In genomic region chr19:38361633-38362075, GRCh38 we compare ENCODE assay signal across 8 cellular contexts. TPM values are rescaled to one million over a fixed set of nuclear protein-coding genes. Genes with fewer than 3 reads are reported as not detected.
DNase-seq lines count a peak whose midpoint lies in the region; ATAC-seq, FAIRE-seq and TF ChIP-seq lines count a peak whose summit lies in the region.

No MANE protein-coding gene starts in this region.

- TF ChIP-seq CTCF in GM23338 (conservative IDR thresholded peaks at IDR 0.05; ENCODE audit: low read depth in 2 of 2) (no peak), kidney (IDR thresholded peaks at IDR 0.05; ENCODE audit: borderline replicate concordance, extremely low read depth, insufficient read depth) (no peak)

- peaks cover 26% of the 10 kb centered on the region for H3K27me3 Mint-ChIP-seq in GM23338 (ENCODE audit: insufficient read depth, low read depth, poor library complexity)
- H3K27me3 Mint-ChIP-seq in central memory CD8-positive, alpha-beta T cell = peaks cover 35% of the 10 kb centered on the region

- peaks cover 12% of the 10 kb centered on the region for H3K4me1 ChIP-seq in GM23338 (ENCODE audit: insufficient read depth)
- H3K4me1 ChIP-seq in kidney (ENCODE audit: control insufficient read depth in 1 of 2, insufficient read depth in 1 of 2, low read depth in 1 of 2, low read length in 2 of 2) = peaks cover 0 to 3% of the 10 kb centered on the region in 2 donors

- peak overlapping the region; percentile 92 for H3K27ac Mint-ChIP-seq in GM23338
- H3K27ac Mint-ChIP-seq in central memory CD8-positive, alpha-beta T cell (ENCODE audit: low read depth) = peak overlapping the region; percentile 35

- no peaks in the 10 kb centered on the region for H3K9me3 ChIP-seq in kidney (ENCODE audit: control insufficient read depth in 1 of 2, low read length in 2 of 2)

- H3K4me2 ChIP-seq in GM23338 = peak overlapping the region; percentile 90

- H3K36me3 ChIP-seq in GM23338 (ENCODE audit: insufficient read depth) = no peaks in the 10 kb centered on the region
- H3K36me3 ChIP-seq in kidney (ENCODE audit: control insufficient read depth in 1 of 2, insufficient read depth in 2 of 2, low read length in 2 of 2) = no peaks in the 10 kb centered on the region

- 0 out of 2 replicates have a peak, but pooled peaks cover 11% of the 10 kb centered on the region for H3F3A ChIP-seq in GM23338 (replicated peaks; ENCODE audit: low read depth)

- H3K79me2 ChIP-seq in GM23338 (replicated peaks; ENCODE audit: insufficient read depth) = no peaks in the 10 kb centered on the region

- ATAC-seq in GM23338 (peak; percentile 81), HG02588 (IDR thresholded peaks at IDR 0.05; ENCODE audit: unreplicated experiment) (no peak)
- peak; percentile 63 for ATAC-seq in central memory CD8-positive, alpha-beta T cell (replicated peaks; ENCODE audit: extremely low read depth, poor library complexity, severe bottlenecking)

- peaks cover 29% of the 10 kb centered on the region for H3K27me3 ChIP-seq in GM23338 (ENCODE audit: insufficient read depth)

- no peak for FAIRE-seq in kidney (lab: Jason Lieb, UNC)

- peak overlapping the region; percentile 91 for H3K4me3 Mint-ChIP-seq in GM23338
- H3K4me3 Mint-ChIP-seq in central memory CD8-positive, alpha-beta T cell = peak overlapping the region; percentile 72

- H3K9me2 ChIP-seq in GM23338 (ENCODE audit: insufficient read depth) = no peaks in the 10 kb centered on the region

- DNase-seq in CD1c-positive myeloid dendritic cell (ENCODE audit: extremely low spot score) (peak; percentile 88), GM23338 (ENCODE audit: low spot score) (peak; percentile 99), NCI-H2171 treated with DMSO at 0.1 percent for 48 hours (lab: John Stamatoyannopoulos, UW) (peak; percentile 89), kidney (peak; percentile 91)
- peak; percentile 9 for DNase-seq in activated CD4-positive, CD25-positive, alpha-beta regulatory T cell treated with anti-CD3 and anti-CD28 coated beads, Interleukin-2, amount 50 U/mL, for 16 hours (ENCODE audit: low read depth, low spot score)
- no peak for DNase-seq in central memory CD8-positive, alpha-beta T cell (ENCODE audit: low spot score in 2 of 2)
- peak; percentile 65 for DNase-seq in stimulated activated CD4-positive, alpha-beta T cell treated with anti-CD3 and anti-CD28 coated beads, Interleukin-12 subunit alpha, Interleukin-12 subunit beta, amount 100 ng/mL, for 4 hours

- no peaks in the 10 kb centered on the region; the same call in 2 of the 3 replicates for H3K36me3 Mint-ChIP-seq in GM23338 (ENCODE audit: low read depth)
- H3K36me3 Mint-ChIP-seq in central memory CD8-positive, alpha-beta T cell (ENCODE audit: insufficient read depth) = no peaks in the 10 kb centered on the region

- intact Hi-C loops in kidney (cut with DNase I) = no loop called here

- H3K4me1 Mint-ChIP-seq in GM23338 = peaks cover 15% of the 10 kb centered on the region
- peaks cover 11% of the 10 kb centered on the region for H3K4me1 Mint-ChIP-seq in central memory CD8-positive, alpha-beta T cell

- peak overlapping the region; percentile 92 for H2AFZ ChIP-seq in GM23338

- peak overlapping the region in 1 of 2 donors; percentile 41 for H3K9ac ChIP-seq in kidney (ENCODE audit: low read length in 2 of 2)

- H4K20me1 ChIP-seq in GM23338 (replicated peaks; ENCODE audit: insufficient read depth) = no peaks in the 10 kb centered on the region; the same call in 1 of the 2 replicates

- H3K9me3 Mint-ChIP-seq in GM23338 = peaks cover 7% of the 10 kb centered on the region; the same call in 2 of the 3 replicates
- H3K9me3 Mint-ChIP-seq in central memory CD8-positive, alpha-beta T cell = no peaks in the 10 kb centered on the region

- H3K4me3 ChIP-seq in GM23338 (peak overlapping the region; percentile 92), kidney (ENCODE audit: low read length in 2 of 2) (peak overlapping the region; percentile 67)

- H3K27ac ChIP-seq in GM23338 (ENCODE audit: low read depth) (peak overlapping the region; percentile 92; the same call in 1 of the 2 replicates), kidney (ENCODE audit: low read depth in 2 of 2, low read length in 2 of 2) (no peak overlapping the region)

TF ChIP-seq in GM23338, 12 proteins besides CTCF, POLR2A, EP300 and RAD21:
- no peak for TF ChIP-seq ZNF114 (CRISPR knock-in tag; IDR thresholded peaks at IDR 0.05)
- TF ChIP-seq EZH2phosphoT487 (IDR thresholded peaks at IDR 0.05; ENCODE audit: unreplicated experiment) = no peak
- TF ChIP-seq ZNF462 (CRISPR knock-in tag; IDR thresholded peaks at IDR 0.05) = no peak
- TF ChIP-seq CREB1 (CRISPR knock-in tag; IDR thresholded peaks at IDR 0.05; ENCODE audit: low read depth) = no peak
- peak; percentile 85 for TF ChIP-seq POLR2AphosphoS5 (IDR thresholded peaks at IDR 0.05; ENCODE audit: low read depth)

RNA-seq across cellular contexts. Expression of gene PSMD8, which starts 12.7 kb away (rescaled TPM):
- total RNA-seq in GM23338 (2014; rRNA removed; shearing (Covaris generic)) = 165 and 241 TPM in 2 replicates
- polyA plus RNA-seq in GM23338 (2016; fragmentation: Nextera tagmentation; extraction: Ambion mirVana) = 129 and 138 TPM in 2 replicates
- total RNA-seq in kidney = 126 TPM
- 217 TPM for polyA plus RNA-seq in kidney (ENCODE audit: insufficient read depth, low read depth, low replicate concordance)

RNA-seq across cellular contexts. Expression of gene CATSPERG, which starts 26.0 kb away (rescaled TPM):
- total RNA-seq in GM23338 (2014; rRNA removed; shearing (Covaris generic)) = 1.4 and 4.2 TPM in 2 replicates
- polyA plus RNA-seq in GM23338 (2016; fragmentation: Nextera tagmentation; extraction: Ambion mirVana) (1.4 and 1.9 TPM in 2 replicates), kidney (ENCODE audit: insufficient read depth, low read depth, low replicate concordance) (6.0 TPM)
- total RNA-seq in kidney = 9.6 TPM

RNA-seq across cellular contexts. Expression of gene GGN, which starts 26.2 kb away (rescaled TPM):
- total RNA-seq in GM23338 (2014; rRNA removed; shearing (Covaris generic)) = 0.14 and 0.70 TPM in 2 replicates
- polyA plus RNA-seq in GM23338 (2016; fragmentation: Nextera tagmentation; extraction: Ambion mirVana) = 1.5 and 2.6 TPM in 2 replicates
- 1.6 TPM for total RNA-seq in kidney
- 0.92 TPM for polyA plus RNA-seq in kidney (ENCODE audit: insufficient read depth, low read depth, low replicate concordance)

RNA-seq across cellular contexts. Expression of gene SPRED3, which starts 26.8 kb away (rescaled TPM):
- total RNA-seq in GM23338 (2014; rRNA removed; shearing (Covaris generic)) = 3.9 TPM in 2 replicates
- 10.7 and 11.6 TPM in 2 replicates for polyA plus RNA-seq in GM23338 (2016; fragmentation: Nextera tagmentation; extraction: Ambion mirVana)
- total RNA-seq in kidney = 8.7 TPM
- 0.17 TPM for polyA plus RNA-seq in kidney (ENCODE audit: insufficient read depth, low read depth, low replicate concordance)

RNA-seq across cellular contexts. Expression of gene FAM98C, which starts 41.2 kb away (rescaled TPM):
- total RNA-seq in GM23338 (2014; rRNA removed; shearing (Covaris generic)) = 4.3 and 5.7 TPM in 2 replicates
- polyA plus RNA-seq in GM23338 (2016; fragmentation: Nextera tagmentation; extraction: Ambion mirVana) (7.6 and 8.0 TPM in 2 replicates), kidney (ENCODE audit: insufficient read depth, low read depth, low replicate concordance) (25.2 TPM)
- total RNA-seq in kidney = 22.3 TPM

Comparison
In these comparisons a context has a peak if more than half of its experiments do, and no peak if none do; other contexts are left out.
1. DNase-seq: peak in CD1c-positive myeloid dendritic cell (single experiment), GM23338 (single experiment), NCI-H2171 treated with DMSO at 0.1 percent for 48 hours (single experiment), activated CD4-positive, CD25-positive, alpha-beta regulatory T cell treated with anti-CD3 and anti-CD28 coated beads, Interleukin-2, amount 50 U/mL, for 16 hours (single experiment), kidney (single experiment) and stimulated activated CD4-positive, alpha-beta T cell treated with anti-CD3 and anti-CD28 coated beads, Interleukin-12 subunit alpha, Interleukin-12 subunit beta, amount 100 ng/mL, for 4 hours (single experiment); none in central memory CD8-positive, alpha-beta T cell (0 of 2).